Comparison of ENCODE assay signal across 13 cellular contexts in genomic region chr20:9186396-9186795, GRCh38.
"Had no signal": no experiment of that assay in that cellular context is flagged by ENCODE, and none has a peak within 500 bp of the region (broad histone marks: within the 10 kb centered on the region; RNA-seq: fewer than 3 reads in every experiment).

No MANE protein-coding gene starts in this region.

- DNase-seq: activated CD4-positive, alpha-beta T cell treated with anti-CD3 and anti-CD28 coated beads, Interleukin-2, amount 50 U/mL, for 48 hours; activated CD8-positive, alpha-beta memory T cell treated with anti-CD3 and anti-CD28 coated beads, Interleukin-2, amount 10 ng/mL, durations not matched to agents 7 days and 5 days; activated T-cell treated with anti-CD3 and anti-CD28 coated beads, Interleukin-2, amount 50 U/mL, for 24 hours; adrenal gland; dorsolateral prefrontal cortex; stimulated activated CD4-positive, alpha-beta T cell treated with anti-CD3 and anti-CD28 coated beads, Interleukin-12 subunit alpha, Interleukin-12 subunit beta, amount 100 ng/mL, for 4 hours; stimulated activated CD4-positive, alpha-beta T cell treated with anti-CD3 and anti-CD28 coated beads, Interleukin-2, amount 100 ng/mL, for 24 hours; stomach; WERI-Rb-1 had no signal

- H3K36me3 Mint-ChIP-seq: activated CD8-positive, alpha-beta memory T cell treated with anti-CD3 and anti-CD28 coated beads, Interleukin-2, amount 10 ng/mL, durations not matched to agents 7 days and 5 days; activated naive CD4-positive, alpha-beta T cell treated with anti-CD3 and anti-CD28 coated beads, Interleukin-2, amount 50 U/mL, for 24 hours had no signal

- H3K4me1 Mint-ChIP-seq: activated CD8-positive, alpha-beta memory T cell treated with anti-CD3 and anti-CD28 coated beads, Interleukin-2, amount 10 ng/mL, durations not matched to agents 7 days and 5 days; activated naive CD4-positive, alpha-beta T cell treated with anti-CD3 and anti-CD28 coated beads, Interleukin-2, amount 50 U/mL, for 24 hours had no signal

- H3K4me1 ChIP-seq: adrenal gland had no signal

- H3K36me3 ChIP-seq: adrenal gland, cardiac muscle cell, stomach, thoracic aorta, WERI-Rb-1 had no signal

- H3K27me3 Mint-ChIP-seq: activated CD8-positive, alpha-beta memory T cell treated with anti-CD3 and anti-CD28 coated beads, Interleukin-2, amount 10 ng/mL, durations not matched to agents 7 days and 5 days; activated naive CD4-positive, alpha-beta T cell treated with anti-CD3 and anti-CD28 coated beads, Interleukin-2, amount 50 U/mL, for 24 hours; activated T-cell treated with anti-CD3 and anti-CD28 coated beads, Interleukin-2, amount 50 U/mL, for 24 hours had no signal

- H3K4me3 Mint-ChIP-seq: activated CD8-positive, alpha-beta memory T cell treated with anti-CD3 and anti-CD28 coated beads, Interleukin-2, amount 10 ng/mL, durations not matched to agents 7 days and 5 days; activated naive CD4-positive, alpha-beta T cell treated with anti-CD3 and anti-CD28 coated beads, Interleukin-2, amount 50 U/mL, for 24 hours; activated T-cell treated with anti-CD3 and anti-CD28 coated beads, Interleukin-2, amount 50 U/mL, for 24 hours had no signal

- H3K4me2 ChIP-seq: hepatocyte had no signal

- H3K27ac Mint-ChIP-seq: activated CD8-positive, alpha-beta memory T cell treated with anti-CD3 and anti-CD28 coated beads, Interleukin-2, amount 10 ng/mL, durations not matched to agents 7 days and 5 days; activated naive CD4-positive, alpha-beta T cell treated with anti-CD3 and anti-CD28 coated beads, Interleukin-2, amount 50 U/mL, for 24 hours; activated T-cell treated with anti-CD3 and anti-CD28 coated beads, Interleukin-2, amount 50 U/mL, for 24 hours had no signal

- H3K4me3 ChIP-seq: adrenal gland, cardiac muscle cell, dorsolateral prefrontal cortex, hepatocyte, stomach, thoracic aorta had no signal

- H3K27me3 ChIP-seq: adrenal gland, cardiac muscle cell, dorsolateral prefrontal cortex, hepatocyte, stomach had no signal

- H3K79me2 ChIP-seq: hepatocyte had no signal

- H3K27ac ChIP-seq: adrenal gland, cardiac muscle cell, dorsolateral prefrontal cortex, hepatocyte, stomach, thoracic aorta, WERI-Rb-1 had no signal
